ENCODE assay signal across 8 cellular contexts in the genomic region with DNA sequence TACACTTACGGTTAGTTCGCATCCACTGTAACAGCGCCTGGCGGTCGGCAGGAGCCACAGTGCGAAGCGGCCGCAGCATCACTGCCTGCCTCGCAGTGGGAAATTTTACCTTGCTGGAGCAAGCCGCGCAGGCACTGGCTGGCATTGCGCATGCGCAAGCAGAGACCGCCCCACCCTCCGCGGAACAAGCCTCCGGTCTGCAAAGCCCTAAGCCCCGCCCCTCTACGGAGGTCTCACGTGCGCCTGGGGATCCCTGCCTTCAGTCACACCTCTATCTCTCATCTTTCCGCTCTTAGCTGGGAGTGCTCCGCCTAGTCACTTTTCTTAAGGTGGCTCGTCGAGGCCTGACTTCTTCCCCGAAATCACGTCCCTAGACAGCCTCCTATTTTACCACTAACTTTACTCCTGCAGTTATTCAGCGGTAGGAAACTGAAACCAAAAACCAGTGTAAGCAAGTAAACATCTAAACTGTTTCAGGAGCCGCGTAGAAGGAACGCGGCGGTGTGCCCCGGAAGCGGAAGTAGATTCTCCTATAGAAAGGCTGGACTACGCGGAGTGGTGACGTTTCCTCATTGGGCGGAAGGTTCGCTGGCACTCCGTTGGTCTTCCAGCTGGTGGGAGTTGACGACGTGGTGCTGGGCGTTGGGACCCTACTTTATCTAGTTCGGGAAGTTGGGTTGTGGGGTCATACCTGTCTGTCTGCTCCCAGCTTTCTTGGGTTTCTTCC. TPM values are rescaled to one million over a fixed set of nuclear protein-coding genes. Genes with fewer than 3 reads are reported as not detected.
DNase-seq lines count a peak whose midpoint lies in the region; ATAC-seq, FAIRE-seq and TF ChIP-seq lines count a peak whose summit lies in the region.

A gene (plus strand): TSS at position 572 of the 727 bp plus-strand sequence. CDS start 13,718 bp downstream, outside the sequence.

- intact Hi-C loops in endothelial cell of umbilical vein (cut with micrococcal nuclease) = loop anchor here (1.0 to 10.0 kb wide), 8 partner anchors 64 to 432 kb away; a partner anchor contains a TSS

- BruUV-seq in endothelial cell of umbilical vein (replicated peaks; lab: Mats Ljungman, UMichigan) = no TSS peak

- H3K9me1 ChIP-seq in endothelial cell of umbilical vein (replicated peaks; ENCODE audit: control insufficient read depth, extremely low read depth, insufficient read depth, low read length) = no peaks in the 10 kb centered on the region

- no peaks in the 10 kb centered on the region for H4K20me1 ChIP-seq in OCI-LY1 (ENCODE audit: insufficient read depth, low read length)
- H4K20me1 ChIP-seq in endothelial cell of umbilical vein (replicated peaks; ENCODE audit: control insufficient read depth, extremely low read depth, insufficient read depth, low read length) = no peaks in the 10 kb centered on the region

- H3K27me3 ChIP-seq in OCI-LY1 (ENCODE audit: insufficient read depth, low read length) (no peaks in the 10 kb centered on the region), endothelial cell of umbilical vein (ENCODE audit: control insufficient read depth in 2 of 2, insufficient read depth in 2 of 2, low read length in 2 of 2) (no peaks in the 10 kb centered on the region)

- peak; percentile 84 for ATAC-seq in GM21526 (IDR thresholded peaks at IDR 0.05; ENCODE audit: low FRiP score, unreplicated experiment)

- no peak within 1 kb of the TSS for H3K27ac Mint-ChIP-seq in mesothelial cell of epicardium

- H3K9me2 ChIP-seq in OCI-LY1 (ENCODE audit: low read depth, low read length) = no peaks in the 10 kb centered on the region

- CTCF ChIA-PET in endothelial cell of umbilical vein (lab: Charles Lee) = interaction anchor here (1.4 to 2.5 kb wide), 3 partner anchors 108 to 431 kb away, joined by 3 to 12 read pairs (median 4); a partner anchor contains a TSS

- H3K4me1 Mint-ChIP-seq in mesothelial cell of epicardium = peaks cover 15% of the 10 kb centered on the region

- no peak for TF ChIP-seq CTCF in OCI-LY1 (IDR thresholded peaks at IDR 0.05; ENCODE audit: low read length)
- peak in 1 of 2 donors; percentile 50 for TF ChIP-seq CTCF in endothelial cell of umbilical vein (IDR thresholded peaks at IDR 0.05; ENCODE audit: extremely low read depth in 1 of 2, insufficient read depth in 1 of 2, low read depth in 1 of 2, low read length in 2 of 2)
- no peak for TF ChIP-seq CTCF in mesothelial cell of epicardium (IDR thresholded peaks at IDR 0.05; ENCODE audit: unreplicated experiment)

- peaks cover 37% of the 10 kb centered on the region for H3K4me1 ChIP-seq in OCI-LY1 (ENCODE audit: insufficient read depth, low read length, severe bottlenecking)
- H3K4me1 ChIP-seq in endothelial cell of umbilical vein (ENCODE audit: control insufficient read depth, extremely low read depth, insufficient read depth, low read length) = peaks cover 15% of the 10 kb centered on the region

- H3K4me2 ChIP-seq in OCI-LY1 (ENCODE audit: low read length) (peak within 1 kb of the TSS; percentile 71), endothelial cell of umbilical vein (ENCODE audit: insufficient read depth, low read length) (peak within 1 kb of the TSS; percentile 95)

- H3K79me2 ChIP-seq in OCI-LY1 (ENCODE audit: insufficient read depth, low read length) (peaks cover 57% of the 10 kb centered on the region), endothelial cell of umbilical vein (ENCODE audit: control insufficient read depth, insufficient read depth, low read length) (peaks cover 66% of the 10 kb centered on the region)

- peak within 1 kb of the TSS; percentile 78 for H3K4me3 ChIP-seq in OCI-LY1 (ENCODE audit: low read depth, low read length, poor library complexity, severe bottlenecking)
- peak within 1 kb of the TSS; percentile 71 to 91 (median 85) for H3K4me3 ChIP-seq in endothelial cell of umbilical vein (replicated peaks in 1 of 3; ENCODE audit: insufficient read depth in 1 of 3, low read depth in 1 of 3, low read length in 3 of 3)

- no peaks in the 10 kb centered on the region for H3K27me3 Mint-ChIP-seq in mesothelial cell of epicardium (ENCODE audit: low read depth)

- peak within 1 kb of the TSS; percentile 90 for H3K27ac ChIP-seq in OCI-LY1 (ENCODE audit: low read depth, low read length, poor library complexity, severe bottlenecking)
- H3K27ac ChIP-seq in endothelial cell of umbilical vein (ENCODE audit: insufficient read depth, low read depth, low read length) = peak within 1 kb of the TSS; percentile 94

- H3F3A ChIP-seq in OCI-LY1 (ENCODE audit: insufficient read depth, low read length) = no peaks in the 10 kb centered on the region

- H3K4me3 Mint-ChIP-seq in mesothelial cell of epicardium = no peak within 1 kb of the TSS

- dilution Hi-C loops in endothelial cell of umbilical vein (cut with MboI; ENCODE audit: extremely low pct_ligation_motif_present, low sequenced_read_pairs) = no loop called here

- H3K9me3 ChIP-seq in OCI-LY1 (ENCODE audit: low read length) (no peaks in the 10 kb centered on the region), endothelial cell of umbilical vein (replicated peaks; ENCODE audit: control insufficient read depth, insufficient read depth, low read length) (no peaks in the 10 kb centered on the region)

- H3K36me3 Mint-ChIP-seq in mesothelial cell of epicardium = peaks cover 2% of the 10 kb centered on the region

- DNase-seq in DMS114 treated with DMSO at 0.1 percent for 48 hours (lab: John Stamatoyannopoulos, UW; ENCODE audit: unreplicated experiment) = peak; percentile 95
- peak; percentile 72 for DNase-seq in HuH-7 (ENCODE audit: low spot score)
- DNase-seq in activated CD8-positive, alpha-beta memory T cell treated with anti-CD3 and anti-CD28 coated beads, Interleukin-2, amount 50 U/mL, for 4 hours = peak; percentile 100
- DNase-seq in endothelial cell of umbilical vein (ENCODE audit: low read depth, low spot score) = peak; percentile 98
- peak; percentile 99 for DNase-seq in mesothelial cell of epicardium (ENCODE audit: low spot score in 2 of 2, unreplicated experiment in 2 of 2)
- peak; percentile 100 for DNase-seq in stimulated activated CD8-positive, alpha-beta memory T cell treated with anti-CD3 and anti-CD28 coated beads, Interleukin-15, amount 100 ng/mL, for 48 hours (ENCODE audit: low read depth in 2 of 2)

- H2AFZ ChIP-seq in OCI-LY1 (ENCODE audit: low read length) (no peak within 1 kb of the TSS), endothelial cell of umbilical vein (ENCODE audit: low read depth, low read length) (peak within 1 kb of the TSS; percentile 83)

- H3K9ac ChIP-seq in OCI-LY1 (ENCODE audit: low read length) (peak within 1 kb of the TSS; percentile 89), endothelial cell of umbilical vein (replicated peaks; ENCODE audit: extremely low read depth, insufficient read depth, low read length) (peak within 1 kb of the TSS; percentile 96)

- H3K9me3 Mint-ChIP-seq in mesothelial cell of epicardium = no peaks in the 10 kb centered on the region

- FAIRE-seq in endothelial cell of umbilical vein (lab: Jason Lieb, UNC) = peak; percentile 92

- no peaks in the 10 kb centered on the region; the same call in 1 of the 2 replicates for H3K36me3 ChIP-seq in OCI-LY1 (ENCODE audit: insufficient read depth, low read length)
- H3K36me3 ChIP-seq in endothelial cell of umbilical vein (ENCODE audit: control insufficient read depth in 2 of 2, extremely low read depth in 1 of 2, insufficient read depth in 2 of 2, low read length in 2 of 2) = no peaks in the 10 kb centered on the region

- POLR2A ChIA-PET in endothelial cell of umbilical vein (lab: Charles Lee) = interaction anchor here (0.5 to 2.1 kb wide), 6 partner anchors 8 to 309 kb away, joined by 3 to 10 read pairs (median 4); a partner anchor contains a TSS

- TF ChIP-seq POLR2A in endothelial cell of umbilical vein (IDR thresholded peaks at IDR 0.05; ENCODE audit: low read depth, low read length) = peak; percentile 91

TF ChIP-seq in endothelial cell of umbilical vein, 7 proteins besides CTCF, POLR2A, EP300 and RAD21:
- TF ChIP-seq EZH2 (IDR thresholded peaks at IDR 0.05; ENCODE audit: borderline replicate concordance, low read depth, low read length, severe bottlenecking) = no peak
- TF ChIP-seq POLR2AphosphoS5 (IDR thresholded peaks at IDR 0.05; ENCODE audit: insufficient read depth, low read depth, low read length) = peak; percentile 67
- peak; percentile 3 for TF ChIP-seq FOS (IDR thresholded peaks at IDR 0.05; ENCODE audit: borderline replicate concordance, insufficient read depth, low read length)
- TF ChIP-seq, protein P1, sequence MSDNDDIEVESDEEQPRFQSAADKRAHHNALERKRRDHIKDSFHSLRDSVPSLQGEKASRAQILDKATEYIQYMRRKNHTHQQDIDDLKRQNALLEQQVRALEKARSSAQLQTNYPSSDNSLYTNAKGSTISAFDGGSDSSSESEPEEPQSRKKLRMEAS (IDR thresholded peaks at IDR 0.05; ENCODE audit: insufficient read depth, insufficient read length) = peak; percentile 71
- TF ChIP-seq MYC (IDR thresholded peaks at IDR 0.05; ENCODE audit: low read depth, low read length) = peak; percentile 17
- no peak for TF ChIP-seq JUN (IDR thresholded peaks at IDR 0.05; ENCODE audit: borderline replicate concordance, insufficient read depth, insufficient read length, low read depth)
- no peak for TF ChIP-seq GATA2 (IDR thresholded peaks at IDR 0.05; ENCODE audit: insufficient read depth, insufficient read length, low read depth, low read length)

RNA-seq across cellular contexts. Expression of the gene that starts here (rescaled TPM):
- total RNA-seq in endothelial cell of umbilical vein (60.7 and 63.7 TPM in 2 replicates), mesothelial cell of epicardium (56.7 to 61.2 TPM (median 61.0 TPM) in 3 replicates)
- polyA plus RNA-seq in endothelial cell of umbilical vein = 22.6 and 32.8 TPM in 2 replicates
- 34.3 and 35.3 TPM in 2 replicates for polyA plus RNA-seq in endothelial cell of umbilical vein (2011; cell fraction: cytosol; rRNA removed)
- 55.0 and 62.7 TPM in 2 replicates for polyA plus RNA-seq in endothelial cell of umbilical vein (2011; cell fraction: nucleus; rRNA removed)
- polyA plus RNA-seq in endothelial cell of umbilical vein (2012) = 50.2 and 69.1 TPM in 2 replicates
- 25.2 and 25.3 TPM in 2 replicates for polyA minus RNA-seq in endothelial cell of umbilical vein
- 23.9 TPM for polyA minus RNA-seq in endothelial cell of umbilical vein (2011; cell fraction: cytosol; rRNA and poly(A)+ RNA removed)
- polyA minus RNA-seq in endothelial cell of umbilical vein (2011; cell fraction: nucleus; rRNA and poly(A)+ RNA removed) = 40.1 and 43.4 TPM in 2 replicates

Comparison
In these comparisons a context has a peak if more than half of its experiments do, and no peak if none do; other contexts are left out.
1. Peak in every context shown above with its lines: DNase-seq, ATAC-seq, H3K4me3 ChIP-seq and H3K27ac ChIP-seq.